ENCODE assay signal across 17 cellular contexts in the genomic region with DNA sequence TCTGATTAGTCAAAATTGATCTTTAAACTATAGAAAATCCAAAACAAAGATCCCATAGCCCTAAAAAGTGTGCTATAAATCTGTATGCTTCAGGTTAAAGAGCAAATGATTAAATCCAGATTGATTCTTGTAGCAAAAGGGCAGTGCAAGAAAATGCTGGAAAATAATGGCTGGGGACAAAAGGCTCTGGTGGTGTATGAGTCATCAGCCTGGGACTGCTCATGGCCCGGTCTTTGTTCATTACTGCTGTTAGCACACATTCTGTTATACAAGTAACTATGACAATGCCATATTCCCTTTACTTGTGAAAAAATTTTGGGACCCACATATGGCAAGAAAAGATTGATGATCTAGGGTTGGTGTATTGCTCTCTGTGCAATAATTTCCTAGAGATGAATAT.
DNase-seq lines count a peak whose midpoint lies in the region; ATAC-seq, FAIRE-seq and TF ChIP-seq lines count a peak whose summit lies in the region.
"Had no signal": no experiment of that assay in that cellular context is flagged by ENCODE, and none has a peak within 500 bp of the region (broad histone marks: within the 10 kb centered on the region; RNA-seq: fewer than 3 reads in every experiment).

No MANE protein-coding gene starts in this region.

- CTCF ChIA-PET in endothelial cell of umbilical vein (lab: Charles Lee) = no interaction called here

- no peak for FAIRE-seq in endothelial cell of umbilical vein (lab: Jason Lieb, UNC)
- FAIRE-seq: kidney had no signal

- no peaks in the 10 kb centered on the region for H3K9me1 ChIP-seq in endothelial cell of umbilical vein (replicated peaks; ENCODE audit: control insufficient read depth, extremely low read depth, insufficient read depth, low read length)

- H3K9me3 ChIP-seq in endothelial cell of umbilical vein (replicated peaks; ENCODE audit: control insufficient read depth, insufficient read depth, low read length) = no peaks in the 10 kb centered on the region
- H3K9me3 ChIP-seq: adrenal gland had no signal

- DNase-seq in DMS153 (lab: John Stamatoyannopoulos, UW) (peak; percentile 37), NB4 (ENCODE audit: low read depth) (peak; percentile 2), endothelial cell of umbilical vein (ENCODE audit: low read depth, low spot score) (peak; percentile 4), midbrain (lab: John Stamatoyannopoulos, UW) (peak; percentile 8), NCI-H187 treated with DMSO at 0.1 percent for 48 hours (lab: John Stamatoyannopoulos, UW) (no peak), NCI-H446 (lab: John Stamatoyannopoulos, UW) (no peak)
- DNase-seq: activated CD4-positive, alpha-beta T cell treated with anti-CD3 and anti-CD28 coated beads, Interleukin-2, amount 50 U/mL, for 1 hour; CD4-positive, alpha-beta T cell; kidney; NCI-H1092 treated with DMSO at 0.1 percent for 48 hours; NCI-H510A; RPMI8226; stimulated activated naive CD4-positive, alpha-beta T cell treated with Interleukin-2 at 50 U/mL for 16 hours had no signal

- H2AFZ ChIP-seq in endothelial cell of umbilical vein (ENCODE audit: low read depth, low read length) = no peak overlapping the region

- intact Hi-C loops in endothelial cell of umbilical vein (cut with micrococcal nuclease) = no loop called here

- no TSS peak for BruUV-seq in endothelial cell of umbilical vein (replicated peaks; lab: Mats Ljungman, UMichigan)

- no peak overlapping the region for H3K4me2 ChIP-seq in endothelial cell of umbilical vein (ENCODE audit: insufficient read depth, low read length)

- H4K20me1 ChIP-seq in endothelial cell of umbilical vein (replicated peaks; ENCODE audit: control insufficient read depth, extremely low read depth, insufficient read depth, low read length) = no peaks in the 10 kb centered on the region

- no peaks in the 10 kb centered on the region for H3K27me3 ChIP-seq in endothelial cell of umbilical vein (ENCODE audit: control insufficient read depth in 2 of 2, insufficient read depth in 2 of 2, low read length in 2 of 2)

- H3K27ac ChIP-seq in endothelial cell of umbilical vein (ENCODE audit: insufficient read depth, low read depth, low read length) = no peak overlapping the region
- H3K27ac ChIP-seq: adrenal gland, coronary artery had no signal

- no peak overlapping the region for H3K9ac ChIP-seq in endothelial cell of umbilical vein (replicated peaks; ENCODE audit: extremely low read depth, insufficient read depth, low read length)

- dilution Hi-C loops in endothelial cell of umbilical vein (cut with MboI; ENCODE audit: extremely low pct_ligation_motif_present, low sequenced_read_pairs) = no loop called here

- TF ChIP-seq CTCF in NB4 (IDR thresholded peaks at IDR 0.05; ENCODE audit: low read depth, low read length) (no peak), endothelial cell of umbilical vein (IDR thresholded peaks at IDR 0.05; ENCODE audit: extremely low read depth in 1 of 2, insufficient read depth in 1 of 2, low read depth in 1 of 2, low read length in 2 of 2) (no peak)

- no peak overlapping the region for H3K4me3 ChIP-seq in NB4 (ENCODE audit: low read depth, low read length)
- H3K4me3 ChIP-seq in endothelial cell of umbilical vein (replicated peaks in 1 of 3; ENCODE audit: insufficient read depth in 1 of 3, low read depth in 1 of 3, low read length in 3 of 3) = no peak overlapping the region
- H3K4me3 ChIP-seq: adrenal gland, coronary artery had no signal

- POLR2A ChIA-PET in endothelial cell of umbilical vein (lab: Charles Lee) = no interaction called here

- ATAC-seq in GM19455 (IDR thresholded peaks at IDR 0.05; ENCODE audit: unreplicated experiment) = no peak
- ATAC-seq: HCT116 had no signal

- H3K36me3 ChIP-seq in endothelial cell of umbilical vein (ENCODE audit: control insufficient read depth in 2 of 2, extremely low read depth in 1 of 2, insufficient read depth in 2 of 2, low read length in 2 of 2) = no peaks in the 10 kb centered on the region
- H3K36me3 ChIP-seq: adrenal gland had no signal

- no peaks in the 10 kb centered on the region for H3K4me1 ChIP-seq in endothelial cell of umbilical vein (ENCODE audit: control insufficient read depth, extremely low read depth, insufficient read depth, low read length)
- H3K4me1 ChIP-seq: adrenal gland had no signal

- no peak for TF ChIP-seq POLR2A in NB4 (IDR thresholded peaks at IDR 0.05; ENCODE audit: extremely low read depth, insufficient read length)
- no peak for TF ChIP-seq POLR2A in endothelial cell of umbilical vein (IDR thresholded peaks at IDR 0.05; ENCODE audit: low read depth, low read length)

- H3K79me2 ChIP-seq in endothelial cell of umbilical vein (ENCODE audit: control insufficient read depth, insufficient read depth, low read length) = no peaks in the 10 kb centered on the region

TF ChIP-seq in endothelial cell of umbilical vein, 7 proteins besides CTCF, POLR2A, EP300 and RAD21:
- TF ChIP-seq JUN (IDR thresholded peaks at IDR 0.05; ENCODE audit: borderline replicate concordance, insufficient read depth, insufficient read length, low read depth) (peak; percentile 18), FOS (IDR thresholded peaks at IDR 0.05; ENCODE audit: borderline replicate concordance, insufficient read depth, low read length) (peak; percentile 35), GATA2 (IDR thresholded peaks at IDR 0.05; ENCODE audit: insufficient read depth, insufficient read length, low read depth, low read length) (no peak)

Comparison
In these comparisons a context has a peak if more than half of its experiments do, and no peak if none do; other contexts are left out.
1. DNase-seq: peak in DMS153 (single experiment), NB4 (single experiment), endothelial cell of umbilical vein (single experiment) and midbrain (single experiment); none in NCI-H187 treated with DMSO at 0.1 percent for 48 hours (single experiment) and NCI-H446 (0 of 2).